Comparison of ENCODE assay signal across 29 cellular contexts in genomic region chr1:47853059-47853458, GRCh38.
DNase-seq lines count a peak whose midpoint lies in the region; ATAC-seq, FAIRE-seq and TF ChIP-seq lines count a peak whose summit lies in the region.
"Had no signal": no experiment of that assay in that cellular context is flagged by ENCODE, and none has a peak within 500 bp of the region (broad histone marks: within the 10 kb centered on the region; RNA-seq: fewer than 3 reads in every experiment).

No MANE protein-coding gene starts in this region.

- TF ChIP-seq EP300 in HepG2 (IDR thresholded peaks at IDR 0.05; ENCODE audit: low read depth in 2 of 2, low read length in 2 of 2) (peak in 1 of 2 experiments; percentile 49; a peak in 1 of 4 replicates), HepG2 (CRISPR knock-in tag; IDR thresholded peaks at IDR 0.05; ENCODE audit: borderline replicate concordance) (no peak)

- DNase-seq in HepG2 (ENCODE audit: low spot score) (peak; percentile 58), right lobe of liver (no peak), coronary artery (ENCODE audit: low spot score) (peak; percentile 49), mesenteric fat pad (ENCODE audit: low spot score) (peak; percentile 72), urothelium cell line (ENCODE audit: low spot score) (no peak), cerebellar nuclear complex (lab: John Stamatoyannopoulos, UW) (no peak)
- DNase-seq: 8988T; ACHN; BE2C; C1 segment of cervical spinal cord; CD4-positive, alpha-beta memory T cell; CD4-positive, CD25-positive, alpha-beta regulatory T cell; CD8-positive, alpha-beta memory T cell; COR-L47; DMS 273 treated with DMSO at 0.1 percent for 48 hours; DMS153; DMS53; DMS79; DND-41; EL; GDM1 had no signal

- H3K4me1 ChIP-seq in HepG2 (ENCODE audit: insufficient read depth, low read length) (peaks cover 91% of the 10 kb centered on the region), right lobe of liver (peaks cover 0 to 6% (median 0%) of the 10 kb centered on the region in 4 donors)
- H3K4me1 ChIP-seq: BLaER1 had no signal

- H3K36me3 ChIP-seq in HepG2 (replicated peaks in 1 of 2; ENCODE audit: control insufficient read depth in 1 of 2, insufficient read depth in 2 of 2, low read length in 2 of 2), result no peaks in the 10 kb centered on the region
- no peaks in the 10 kb centered on the region for H3K36me3 ChIP-seq in right lobe of liver
- H3K36me3 ChIP-seq: BE2C, BLaER1 had no signal

- peak; percentile 44 for TF ChIP-seq CTCF in HepG2 (CRISPR knock-in tag; IDR thresholded peaks at IDR 0.05)
- no peak for TF ChIP-seq CTCF in right lobe of liver (IDR thresholded peaks at IDR 0.05)
- TF ChIP-seq CTCF in coronary artery (IDR thresholded peaks at IDR 0.05), result no peak

- H3K9ac ChIP-seq in HepG2 (ENCODE audit: insufficient read depth, low read depth, low read length), result no peak overlapping the region
- H3K9ac ChIP-seq: BLaER1 had no signal

- WGBS in HepG2 (ENCODE audit: low lambda C conversion rate), result 0% methylated on average over 2 of the region's 7 CpGs
- WGBS in right lobe of liver (ENCODE audit: insufficient coverage, low coverage, low lambda C conversion rate, missing lambda C conversion rate), result 80% methylated on average over 1 of the region's 7 CpGs

- ATAC-seq in HepG2, result peak; percentile 75
- ATAC-seq in right lobe of liver, result no peak
- no peak for ATAC-seq in HG03045 (IDR thresholded peaks at IDR 0.05; ENCODE audit: unreplicated experiment)
- ATAC-seq in GM18907 (IDR thresholded peaks at IDR 0.05; ENCODE audit: unreplicated experiment), result no peak
- ATAC-seq: GM12878 had no signal

- CTCF ChIA-PET in HepG2 (lab: Yijun Ruan, JAX; ENCODE audit: low intra/inter-chr PET ratio, low total read pairs), result no interaction called here

- peak overlapping the region in 1 of 3 experiments; percentile 7; a peak in 1 of 6 replicates for H3K4me3 ChIP-seq in HepG2 (replicated peaks in 1 of 3; ENCODE audit: insufficient read depth in 1 of 3, low read depth in 2 of 3, low read length in 3 of 3)
- H3K4me3 ChIP-seq in right lobe of liver, result no peak overlapping the region
- H3K4me3 ChIP-seq in coronary artery, result no peak overlapping the region
- H3K4me3 ChIP-seq: BLaER1, GM12878 had no signal

- no peak for TF ChIP-seq RAD21 in HepG2 (CRISPR knock-in tag; IDR thresholded peaks at IDR 0.05)

- H2AFZ ChIP-seq in HepG2 (ENCODE audit: low read length), result no peak overlapping the region

- no TSS peak for BruUV-seq in HepG2 (replicated peaks; lab: Mats Ljungman, UMichigan)

- POLR2A ChIA-PET in HepG2 (lab: Yijun Ruan, JAX), result interaction anchor here (1.1 to 3.9 kb wide), 5 partner anchors 11 to 66 kb away, joined by 3 to 17 read pairs (median 7); no protein-coding TSS in a partner anchor

- peak; percentile 72 for FAIRE-seq in HepG2 (lab: Jason Lieb, UNC)
- FAIRE-seq in urothelium cell line (lab: Jason Lieb, UNC), result peak; percentile 5
- FAIRE-seq: A204.1, GM12878, GM12892, GM18507, GM19239 had no signal

- no peaks in the 10 kb centered on the region for H3K79me2 ChIP-seq in HepG2 (ENCODE audit: insufficient read depth, low read length)

- H3K27ac ChIP-seq in HepG2 (ENCODE audit: extremely low read length, insufficient read depth, low read length) (peak overlapping the region; percentile 12), right lobe of liver (no peak overlapping the region), coronary artery (no peak overlapping the region)
- H3K27ac ChIP-seq: BLaER1 had no signal

- no peaks in the 10 kb centered on the region for H4K20me1 ChIP-seq in HepG2 (ENCODE audit: insufficient read depth, low read length)
- H4K20me1 ChIP-seq: BLaER1 had no signal

- in situ Hi-C loops in HepG2 (cut with HindIII; ENCODE audit: extremely low pct_ligation_motif_present, low pct_unique_long_range_greater_than_20kb), result no loop called here

- no peaks in the 10 kb centered on the region for H3K9me3 ChIP-seq in HepG2 (ENCODE audit: low read length)
- H3K9me3 ChIP-seq in right lobe of liver, result no peaks in the 10 kb centered on the region
- H3K9me3 ChIP-seq: BE2C, BLaER1 had no signal

- intact Hi-C loops in HepG2 (cut with micrococcal nuclease; ENCODE audit: unreplicated experiment), result no loop called here
- intact Hi-C loops in right lobe of liver (cut with DNase I), result no loop called here

- H3K27me3 ChIP-seq in HepG2 (ENCODE audit: control insufficient read depth in 1 of 2, insufficient read depth in 2 of 2, low read length in 2 of 2), result no peaks in the 10 kb centered on the region
- H3K27me3 ChIP-seq in right lobe of liver, result no peaks in the 10 kb centered on the region
- H3K27me3 ChIP-seq: BE2C, BLaER1 had no signal

- TF ChIP-seq POLR2A in HepG2 (IDR thresholded peaks at IDR 0.05; ENCODE audit: insufficient read depth in 1 of 2, low read depth in 2 of 2, low read length in 2 of 2) (no peak), right lobe of liver (IDR thresholded peaks at IDR 0.05) (no peak)

- H3K4me2 ChIP-seq in HepG2 (ENCODE audit: low read depth, low read length), result peak overlapping the region; percentile 34; the same call in 1 of the 2 replicates
- H3K4me2 ChIP-seq: BLaER1 had no signal

TF ChIP-seq in HepG2, 621 proteins besides CTCF, POLR2A, EP300 and RAD21 (continues in another document):
- TF ChIP-seq E2F2 (CRISPR knock-in tag; IDR thresholded peaks at IDR 0.05; ENCODE audit: borderline replicate concordance), result 0 out of 2 replicates have a peak, but pooled peaks have one; percentile 34
- TF ChIP-seq ONECUT2 (CRISPR knock-in tag; IDR thresholded peaks at IDR 0.05), result 0 out of 2 replicates have a peak, but pooled peaks have one; percentile 73
- TF ChIP-seq SP5 (CRISPR knock-in tag; IDR thresholded peaks at IDR 0.05; ENCODE audit: borderline replicate concordance, low read depth), result peak; percentile 22; the same call in 1 of the 2 replicates
- TF ChIP-seq ZNF687 (CRISPR knock-in tag; IDR thresholded peaks at IDR 0.05), result peak; percentile 64
- TF ChIP-seq MIXL1 (CRISPR knock-in tag; IDR thresholded peaks at IDR 0.05), result no peak
- no peak for TF ChIP-seq SIN3B (IDR thresholded peaks at IDR 0.05; ENCODE audit: low read length)
- TF ChIP-seq POLR2G (IDR thresholded peaks at IDR 0.05; ENCODE audit: low read depth, low read length), result no peak
- no peak for TF ChIP-seq ZNF512B (CRISPR knock-in tag; IDR thresholded peaks at IDR 0.05; ENCODE audit: borderline replicate concordance)
- TF ChIP-seq SOX6 (IDR thresholded peaks at IDR 0.05), result no peak
- TF ChIP-seq SOX6 (CRISPR knock-in tag; IDR thresholded peaks at IDR 0.05), result peak; percentile 68
- TF ChIP-seq TARDBP (CRISPR knock-in tag; IDR thresholded peaks at IDR 0.05), result 0 out of 2 replicates have a peak, but pooled peaks have one; percentile 32

Comparison
In these comparisons a context has a peak if more than half of its experiments do, and no peak if none do; other contexts are left out.
1. DNase-seq: peak in HepG2 (single experiment), coronary artery (single experiment) and mesenteric fat pad (single experiment); none in right lobe of liver (0 of 3), urothelium cell line (single experiment) and cerebellar nuclear complex (0 of 2).